ENCODE assay signal across 35 cellular contexts in genomic region chr11:13765886-13766285, GRCh38.
"Had no signal": no experiment of that assay in that cellular context is flagged by ENCODE, and none has a peak within 500 bp of the region (broad histone marks: within the 10 kb centered on the region; RNA-seq: fewer than 3 reads in every experiment).

No MANE protein-coding gene starts in this region.

- H3K27me3 Mint-ChIP-seq: activated CD4-positive, alpha-beta memory T cell treated with anti-CD3 and anti-CD28 coated beads for 36 hours; activated CD8-positive, alpha-beta T cell treated with anti-CD3 and anti-CD28 coated beads for 36 hours; activated naive CD8-positive, alpha-beta T cell treated with anti-CD3 and anti-CD28 coated beads for 36 hours; activated T-helper 17 cell treated with anti-CD3 and anti-CD28 coated beads, Interleukin-2, amount 50 U/mL, for 72 hours had no signal

- H3K36me3 ChIP-seq: adrenal gland, brain microvascular endothelial cell, breast epithelium had no signal

- H3K9me3 Mint-ChIP-seq: activated B cell treated with CpG ODN at 0.5 μM for 24 hours; activated CD4-positive, alpha-beta memory T cell treated with anti-CD3 and anti-CD28 coated beads for 36 hours; activated CD4-positive, alpha-beta T cell treated with anti-CD3 and anti-CD28 coated beads, Interleukin-2, amount 10 ng/mL, durations not matched to agents 24 days and 14 days; activated CD8-positive, alpha-beta T cell treated with anti-CD3 and anti-CD28 coated beads for 36 hours; activated naive CD4-positive, alpha-beta T cell treated with anti-CD3 and anti-CD28 coated beads for 36 hours; activated naive CD4-positive, alpha-beta T cell treated with anti-CD3 and anti-CD28 coated beads, Interleukin-2, amount 50 U/mL, for 72 hours; activated naive CD8-positive, alpha-beta T cell treated with anti-CD3 and anti-CD28 coated beads for 36 hours; activated T-cell treated with anti-CD3 and anti-CD28 coated beads, Interleukin-2, amount 50 U/mL, for 4 hours; activated T-cell treated with anti-CD3 and anti-CD28 coated beads, Interleukin-2, amount 50 U/mL, for 72 hours; activated T-helper 1 cell treated with anti-CD3 and anti-CD28 coated beads, Interleukin-12 subunit alpha, Interleukin-12 subunit beta, Interleukin-2, Interleukin-4 antibody, amounts not matched to agents 30 ng/mL and 10 ng/mL and 1 ng/mL, durations not matched to agents 14 hours and 24 hours and 36 hours; activated T-helper 17 cell treated with anti-CD3 and anti-CD28 coated beads, Interleukin-2, amount 50 U/mL, for 72 hours; T-helper 2 cell treated with Interferon-gamma antibody and Interleukin-4, amounts not matched to agents 5 μg/mL and 100 μg/mL, for 36 hours had no signal

- H3K27ac Mint-ChIP-seq: activated B cell treated with CpG ODN at 0.5 μM for 24 hours; activated CD4-positive, alpha-beta memory T cell treated with anti-CD3 and anti-CD28 coated beads for 36 hours; activated CD4-positive, alpha-beta T cell treated with anti-CD3 and anti-CD28 coated beads, Interleukin-2, amount 10 ng/mL, durations not matched to agents 24 days and 14 days; activated CD8-positive, alpha-beta T cell treated with anti-CD3 and anti-CD28 coated beads for 36 hours; activated naive CD4-positive, alpha-beta T cell treated with anti-CD3 and anti-CD28 coated beads for 36 hours; activated naive CD4-positive, alpha-beta T cell treated with anti-CD3 and anti-CD28 coated beads, Interleukin-2, amount 50 U/mL, for 72 hours; activated naive CD8-positive, alpha-beta T cell treated with anti-CD3 and anti-CD28 coated beads for 36 hours; activated T-cell treated with anti-CD3 and anti-CD28 coated beads, Interleukin-2, amount 50 U/mL, for 72 hours; activated T-helper 1 cell treated with anti-CD3 and anti-CD28 coated beads, Interleukin-12 subunit alpha, Interleukin-12 subunit beta, Interleukin-2, Interleukin-4 antibody, amounts not matched to agents 30 ng/mL and 10 ng/mL and 1 ng/mL, durations not matched to agents 14 hours and 24 hours and 36 hours; activated T-helper 17 cell treated with anti-CD3 and anti-CD28 coated beads, Interleukin-2, amount 50 U/mL, for 72 hours; T-helper 17 cell; T-helper 2 cell treated with Interferon-gamma antibody and Interleukin-4, amounts not matched to agents 5 μg/mL and 100 μg/mL, for 36 hours had no signal

- H3K9me3 ChIP-seq: adrenal gland, body of pancreas, breast epithelium had no signal

- H3K36me3 Mint-ChIP-seq: activated CD4-positive, alpha-beta memory T cell treated with anti-CD3 and anti-CD28 coated beads for 36 hours; activated naive CD4-positive, alpha-beta T cell treated with anti-CD3 and anti-CD28 coated beads, Interleukin-2, amount 50 U/mL, for 72 hours; activated naive CD8-positive, alpha-beta T cell treated with anti-CD3 and anti-CD28 coated beads for 36 hours had no signal

- H3K27ac ChIP-seq: adrenal gland, body of pancreas, brain microvascular endothelial cell, breast epithelium, VCaP had no signal

- H3K27me3 ChIP-seq: adrenal gland, body of pancreas, brain microvascular endothelial cell, breast epithelium had no signal

- ATAC-seq: activated CD8-positive, alpha-beta T cell treated with anti-CD3 and anti-CD28 coated beads for 36 hours; activated naive CD4-positive, alpha-beta T cell treated with anti-CD3 and anti-CD28 coated beads, Interleukin-2, amount 50 U/mL, for 72 hours; activated T-cell treated with anti-CD3 and anti-CD28 coated beads, Interleukin-2, amount 50 U/mL, for 4 hours; activated T-cell treated with anti-CD3 and anti-CD28 coated beads, Interleukin-2, amount 50 U/mL, for 72 hours; activated T-helper 17 cell treated with anti-CD3 and anti-CD28 coated beads, Interleukin-2, amount 50 U/mL, for 72 hours; body of pancreas; T-helper 17 cell had no signal

- H3K4me1 Mint-ChIP-seq: activated B cell treated with CpG ODN at 0.5 μM for 24 hours; activated CD4-positive, alpha-beta T cell treated with anti-CD3 and anti-CD28 coated beads, Interleukin-2, amount 10 ng/mL, durations not matched to agents 24 days and 14 days; activated naive CD8-positive, alpha-beta T cell treated with anti-CD3 and anti-CD28 coated beads for 36 hours; activated T-helper 17 cell treated with anti-CD3 and anti-CD28 coated beads, Interleukin-2, amount 50 U/mL, for 72 hours; T-helper 17 cell had no signal

- FAIRE-seq: astrocyte, TTC549 had no signal

- H3K4me3 ChIP-seq: adrenal gland, body of pancreas, breast epithelium had no signal

- DNase-seq: activated B cell treated with CpG ODN at 0.5 μM for 24 hours; activated CD4-positive, alpha-beta memory T cell treated with anti-CD3 and anti-CD28 coated beads for 36 hours; activated CD4-positive, alpha-beta T cell treated with anti-CD3 and anti-CD28 coated beads for 4 hours; activated CD4-positive, alpha-beta T cell treated with anti-CD3 and anti-CD28 coated beads, Interleukin-2, amount 10 ng/mL, durations not matched to agents 24 days and 14 days; activated CD4-positive, alpha-beta T cell treated with anti-CD3 and anti-CD28 coated beads, Interleukin-2, amount 50 U/mL, for 1 hour; activated CD4-positive, alpha-beta T cell treated with anti-CD3 and anti-CD28 coated beads, Interleukin-2, amount 50 U/mL, for 4 hours; activated CD4-positive, CD25-positive, alpha-beta regulatory T cell treated with anti-CD3 and anti-CD28 coated beads, Interleukin-2, amount 50 U/mL, for 72 hours; activated CD8-positive, alpha-beta memory T cell treated with anti-CD3 and anti-CD28 coated beads, Interleukin-2, amount 50 U/mL, for 4 hours; activated CD8-positive, alpha-beta T cell treated with anti-CD3 and anti-CD28 coated beads for 36 hours; activated effector memory CD4-positive, alpha-beta T cell treated with anti-CD3 and anti-CD28 coated beads, Interleukin-2, amount 50 U/mL, for 16 hours; activated gamma-delta T cell treated with Interleukin-2 at 50 U/mL for 16 hours; activated naive CD4-positive, alpha-beta T cell; activated naive CD4-positive, alpha-beta T cell treated with anti-CD3 and anti-CD28 coated beads for 36 hours; activated naive CD4-positive, alpha-beta T cell treated with anti-CD3 and anti-CD28 coated beads, Interleukin-2, amount 50 U/mL, for 16 hours; activated naive CD8-positive, alpha-beta T cell treated with anti-CD3 and anti-CD28 coated beads for 36 hours; activated T-cell treated with anti-CD3 and anti-CD28 coated beads for 4 hours; activated T-cell treated with anti-CD3 and anti-CD28 coated beads, Interleukin-2, amount 50 U/mL, for 1 hour; activated T-cell treated with anti-CD3 and anti-CD28 coated beads, Interleukin-2, amount 50 U/mL, for 4 hours; activated T-cell treated with anti-CD3 and anti-CD28 coated beads, Interleukin-2, amount 50 U/mL, for 72 hours; adrenal gland; amniotic stem cell; aorta; body of pancreas; brain microvascular endothelial cell; central memory CD4-positive, alpha-beta T cell; T-helper 17 cell; T-helper 9 cell had no signal

- H3K4me1 ChIP-seq: adrenal gland, body of pancreas, breast epithelium had no signal

- H3K4me3 Mint-ChIP-seq: activated B cell treated with CpG ODN at 0.5 μM for 24 hours; activated CD4-positive, alpha-beta memory T cell treated with anti-CD3 and anti-CD28 coated beads for 36 hours; activated CD4-positive, alpha-beta T cell treated with anti-CD3 and anti-CD28 coated beads, Interleukin-2, amount 10 ng/mL, durations not matched to agents 24 days and 14 days; activated CD8-positive, alpha-beta T cell treated with anti-CD3 and anti-CD28 coated beads for 36 hours; activated naive CD4-positive, alpha-beta T cell treated with anti-CD3 and anti-CD28 coated beads for 36 hours; activated naive CD8-positive, alpha-beta T cell treated with anti-CD3 and anti-CD28 coated beads for 36 hours; activated T-cell treated with anti-CD3 and anti-CD28 coated beads, Interleukin-2, amount 50 U/mL, for 4 hours; activated T-cell treated with anti-CD3 and anti-CD28 coated beads, Interleukin-2, amount 50 U/mL, for 72 hours; activated T-helper 1 cell treated with anti-CD3 and anti-CD28 coated beads, Interleukin-12 subunit alpha, Interleukin-12 subunit beta, Interleukin-2, Interleukin-4 antibody, amounts not matched to agents 30 ng/mL and 10 ng/mL and 1 ng/mL, durations not matched to agents 14 hours and 24 hours and 36 hours; activated T-helper 17 cell treated with anti-CD3 and anti-CD28 coated beads, Interleukin-2, amount 50 U/mL, for 72 hours; T-helper 17 cell; T-helper 2 cell treated with Interferon-gamma antibody and Interleukin-4, amounts not matched to agents 5 μg/mL and 100 μg/mL, for 36 hours had no signal
